Comparison of ENCODE assay signal across 8 cellular contexts in genomic region chr12:106910202-106910601, GRCh38. TPM values are rescaled to one million over a fixed set of nuclear protein-coding genes. Genes with fewer than 3 reads are reported as not detected.
DNase-seq lines count a peak whose midpoint lies in the region; ATAC-seq lines count a peak whose summit lies in the region.
"Had no signal": no experiment of that assay in that cellular context is flagged by ENCODE, and none has a peak within 500 bp of the region (broad histone marks: within the 10 kb centered on the region; RNA-seq: fewer than 3 reads in every experiment).

No MANE protein-coding gene starts in this region.

- H3K27ac ChIP-seq in caudate nucleus (ENCODE audit: low read depth, low read length) = no peak overlapping the region

- ATAC-seq in GM19043 (IDR thresholded peaks at IDR 0.05; ENCODE audit: low read depth, unreplicated experiment) (peak; percentile 57), HG02870 (IDR thresholded peaks at IDR 0.05; ENCODE audit: unreplicated experiment) (peak; percentile 59)
- ATAC-seq in stimulated activated naive CD8-positive, alpha-beta T cell treated with anti-CD3 and anti-CD28 coated beads, Interleukin-15, amount 100 ng/mL, for 72 hours = peak; percentile 41
- ATAC-seq in activated T-cell treated with anti-CD3 and anti-CD28 coated beads, Interleukin-2, amount 50 U/mL, for 4 hours = no peak

- H3K27me3 Mint-ChIP-seq in stimulated activated naive CD8-positive, alpha-beta T cell treated with anti-CD3 and anti-CD28 coated beads, Interleukin-15, amount 100 ng/mL, for 72 hours = peaks cover 30% of the 10 kb centered on the region
- H3K27me3 Mint-ChIP-seq in activated T-cell treated with anti-CD3 and anti-CD28 coated beads, Interleukin-2, amount 50 U/mL, for 4 hours (ENCODE audit: low read depth) = peaks cover 14% of the 10 kb centered on the region

- H3K27ac Mint-ChIP-seq in stimulated activated naive CD8-positive, alpha-beta T cell treated with anti-CD3 and anti-CD28 coated beads, Interleukin-15, amount 100 ng/mL, for 72 hours = no peak overlapping the region

- DNase-seq in NOMO-1 (lab: John Stamatoyannopoulos, UW; ENCODE audit: unreplicated experiment in 2 of 2) (peak; percentile 89 to 97), caudate nucleus (lab: John Stamatoyannopoulos, UW) (no peak), epidermal melanocyte (ENCODE audit: insufficient read length, low spot score) (no peak)
- DNase-seq in stimulated activated naive CD8-positive, alpha-beta T cell treated with anti-CD3 and anti-CD28 coated beads, Interleukin-15, amount 100 ng/mL, for 72 hours = no peak
- no peak for DNase-seq in activated T-cell treated with anti-CD3 and anti-CD28 coated beads, Interleukin-2, amount 50 U/mL, for 4 hours
- DNase-seq: stimulated activated CD8-positive, alpha-beta memory T cell treated with anti-CD3 and anti-CD28 coated beads, Interleukin-4, amount 100 ng/mL, for 48 hours had no signal

- H3K36me3 Mint-ChIP-seq in activated T-cell treated with anti-CD3 and anti-CD28 coated beads, Interleukin-2, amount 50 U/mL, for 4 hours (ENCODE audit: insufficient read depth) = no peaks in the 10 kb centered on the region

- peaks cover 50% of the 10 kb centered on the region for H3K4me1 Mint-ChIP-seq in stimulated activated naive CD8-positive, alpha-beta T cell treated with anti-CD3 and anti-CD28 coated beads, Interleukin-15, amount 100 ng/mL, for 72 hours
- peaks cover 16% of the 10 kb centered on the region for H3K4me1 Mint-ChIP-seq in activated T-cell treated with anti-CD3 and anti-CD28 coated beads, Interleukin-2, amount 50 U/mL, for 4 hours (ENCODE audit: low read depth)

- no peak overlapping the region for H3K4me3 Mint-ChIP-seq in stimulated activated naive CD8-positive, alpha-beta T cell treated with anti-CD3 and anti-CD28 coated beads, Interleukin-15, amount 100 ng/mL, for 72 hours
- no peak overlapping the region for H3K4me3 Mint-ChIP-seq in activated T-cell treated with anti-CD3 and anti-CD28 coated beads, Interleukin-2, amount 50 U/mL, for 4 hours

- H3K9me3 Mint-ChIP-seq in stimulated activated naive CD8-positive, alpha-beta T cell treated with anti-CD3 and anti-CD28 coated beads, Interleukin-15, amount 100 ng/mL, for 72 hours = no peaks in the 10 kb centered on the region
- H3K9me3 Mint-ChIP-seq in activated T-cell treated with anti-CD3 and anti-CD28 coated beads, Interleukin-2, amount 50 U/mL, for 4 hours = no peaks in the 10 kb centered on the region

RNA-seq across cellular contexts. Expression of gene TMEM263, which starts 45.5 kb away (rescaled TPM):
- total RNA-seq in activated T-cell treated with anti-CD3 and anti-CD28 coated beads, Interleukin-2, amount 50 U/mL, for 4 hours = 10 to 100 TPM; 13.5 to 16.2 (median 16.1) TPM

Comparison
In these comparisons a context has a peak if more than half of its experiments do, and no peak if none do; other contexts are left out.
1. ATAC-seq: peak in GM19043 (single experiment), HG02870 (single experiment) and stimulated activated naive CD8-positive, alpha-beta T cell treated with anti-CD3 and anti-CD28 coated beads, Interleukin-15, amount 100 ng/mL, for 72 hours (single experiment); none in activated T-cell treated with anti-CD3 and anti-CD28 coated beads, Interleukin-2, amount 50 U/mL, for 4 hours (0 of 2).
2. DNase-seq: peak in NOMO-1 (2 of 2); none in stimulated activated naive CD8-positive, alpha-beta T cell treated with anti-CD3 and anti-CD28 coated beads, Interleukin-15, amount 100 ng/mL, for 72 hours (0 of 2), activated T-cell treated with anti-CD3 and anti-CD28 coated beads, Interleukin-2, amount 50 U/mL, for 4 hours (single experiment), caudate nucleus (0 of 61) and epidermal melanocyte (single experiment).